Comparison of ENCODE assay signal across 14 cellular contexts in the genomic region with DNA sequence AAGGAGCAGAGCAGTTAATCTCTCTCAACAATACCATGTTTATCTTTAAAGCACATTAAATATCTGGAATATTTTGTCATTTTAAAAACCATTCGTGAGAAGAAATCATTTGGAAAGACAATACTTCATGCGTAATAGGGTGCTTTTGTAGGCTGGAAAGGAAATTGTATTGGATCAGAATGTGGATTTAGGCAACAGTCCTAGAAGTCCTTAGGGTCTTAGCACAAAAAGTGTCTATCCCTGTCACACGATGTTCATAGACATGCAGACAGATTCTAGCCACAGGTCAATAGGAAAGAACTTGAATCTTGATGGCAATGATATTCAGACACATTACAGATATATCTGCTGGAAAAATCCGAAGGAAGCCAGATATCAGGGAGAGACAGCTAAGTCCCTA.
"Had no signal": no experiment of that assay in that cellular context is flagged by ENCODE, and none has a peak within 500 bp of the region (broad histone marks: within the 10 kb centered on the region; RNA-seq: fewer than 3 reads in every experiment).

No MANE protein-coding gene starts in this region.

- ATAC-seq: activated CD4-positive, CD25-positive, alpha-beta regulatory T cell treated with anti-CD3 and anti-CD28 coated beads, Interleukin-2, amount 50 U/mL, for 24 hours; body of pancreas; stimulated activated memory B cell treated with anti-CD40 and anti-IgM and Interleukin-4, amounts not matched to agents 10 μg/mL and 1 μg/mL and 100 μg/mL, for 72 hours had no signal

- H3K27ac ChIP-seq: body of pancreas, ovary, tibial artery had no signal

- H3K9me3 ChIP-seq: body of pancreas, ovary, tibial artery had no signal

- H3K27me3 ChIP-seq: body of pancreas, ovary, tibial artery had no signal

- H3K36me3 ChIP-seq: ovary, tibial artery had no signal

- FAIRE-seq: urothelium cell line had no signal

- H3K4me1 ChIP-seq: body of pancreas, tibial artery had no signal

- H3K4me3 ChIP-seq: body of pancreas, ovary, tibial artery had no signal

- DNase-seq: activated CD4-positive, alpha-beta T cell treated with anti-CD3 and anti-CD28 coated beads, Interleukin-2, amount 50 U/mL, for 1 hour; activated naive CD8-positive, alpha-beta T cell treated with anti-CD3 and anti-CD28 coated beads for 36 hours; amygdala; body of pancreas; erythroblast; glutamatergic neuron; immature natural killer cell; mammary epithelial cell; ovary; stimulated activated CD4-positive, alpha-beta T cell treated with anti-CD3 and anti-CD28 coated beads, Interleukin-12 subunit alpha, Interleukin-12 subunit beta, amount 100 ng/mL, for 4 hours; tibial artery had no signal
